ENCODE assay signal across 1 cellular context in genomic region chr5:90529234-90529938, GRCh38.
TF ChIP-seq lines count a peak whose summit lies in the region.

LYSMD3 (minus strand) TSS chr5:90529584; CDS start chr5:90525289, 4,295 bp downstream.

TF ChIP-seq in K562, 482 proteins besides CTCF, POLR2A, EP300 and RAD21 (continued from another document and continues in another):
- TF ChIP-seq, protein P1, sequence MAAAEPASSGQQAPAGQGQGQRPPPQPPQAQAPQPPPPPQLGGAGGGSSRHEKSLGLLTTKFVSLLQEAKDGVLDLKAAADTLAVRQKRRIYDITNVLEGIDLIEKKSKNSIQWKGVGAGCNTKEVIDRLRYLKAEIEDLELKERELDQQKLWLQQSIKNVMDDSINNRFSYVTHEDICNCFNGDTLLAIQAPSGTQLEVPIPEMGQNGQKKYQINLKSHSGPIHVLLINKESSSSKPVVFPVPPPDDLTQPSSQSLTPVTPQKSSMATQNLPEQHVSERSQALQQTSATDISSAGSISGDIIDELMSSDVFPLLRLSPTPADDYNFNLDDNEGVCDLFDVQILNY (CRISPR knock-in tag; IDR thresholded peaks at IDR 0.05): no peak
- TF ChIP-seq, protein P2, sequence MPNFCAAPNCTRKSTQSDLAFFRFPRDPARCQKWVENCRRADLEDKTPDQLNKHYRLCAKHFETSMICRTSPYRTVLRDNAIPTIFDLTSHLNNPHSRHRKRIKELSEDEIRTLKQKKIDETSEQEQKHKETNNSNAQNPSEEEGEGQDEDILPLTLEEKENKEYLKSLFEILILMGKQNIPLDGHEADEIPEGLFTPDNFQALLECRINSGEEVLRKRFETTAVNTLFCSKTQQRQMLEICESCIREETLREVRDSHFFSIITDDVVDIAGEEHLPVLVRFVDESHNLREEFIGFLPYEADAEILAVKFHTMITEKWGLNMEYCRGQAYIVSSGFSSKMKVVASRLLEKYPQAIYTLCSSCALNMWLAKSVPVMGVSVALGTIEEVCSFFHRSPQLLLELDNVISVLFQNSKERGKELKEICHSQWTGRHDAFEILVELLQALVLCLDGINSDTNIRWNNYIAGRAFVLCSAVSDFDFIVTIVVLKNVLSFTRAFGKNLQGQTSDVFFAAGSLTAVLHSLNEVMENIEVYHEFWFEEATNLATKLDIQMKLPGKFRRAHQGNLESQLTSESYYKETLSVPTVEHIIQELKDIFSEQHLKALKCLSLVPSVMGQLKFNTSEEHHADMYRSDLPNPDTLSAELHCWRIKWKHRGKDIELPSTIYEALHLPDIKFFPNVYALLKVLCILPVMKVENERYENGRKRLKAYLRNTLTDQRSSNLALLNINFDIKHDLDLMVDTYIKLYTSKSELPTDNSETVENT (CRISPR knock-in tag; IDR thresholded peaks at IDR 0.05): peak; percentile 65; the same call in 1 of the 2 replicates
- TF ChIP-seq ZNF232 (CRISPR knock-in tag; IDR thresholded peaks at IDR 0.05): no peak
- TF ChIP-seq LCOR (CRISPR knock-in tag; IDR thresholded peaks at IDR 0.05): peak; percentile 99
- no peak for TF ChIP-seq GTF2E2 (tag; IDR thresholded peaks at IDR 0.05)
- no peak for TF ChIP-seq ZBTB9 (CRISPR knock-in tag; IDR thresholded peaks at IDR 0.05)
- TF ChIP-seq, protein P3, sequence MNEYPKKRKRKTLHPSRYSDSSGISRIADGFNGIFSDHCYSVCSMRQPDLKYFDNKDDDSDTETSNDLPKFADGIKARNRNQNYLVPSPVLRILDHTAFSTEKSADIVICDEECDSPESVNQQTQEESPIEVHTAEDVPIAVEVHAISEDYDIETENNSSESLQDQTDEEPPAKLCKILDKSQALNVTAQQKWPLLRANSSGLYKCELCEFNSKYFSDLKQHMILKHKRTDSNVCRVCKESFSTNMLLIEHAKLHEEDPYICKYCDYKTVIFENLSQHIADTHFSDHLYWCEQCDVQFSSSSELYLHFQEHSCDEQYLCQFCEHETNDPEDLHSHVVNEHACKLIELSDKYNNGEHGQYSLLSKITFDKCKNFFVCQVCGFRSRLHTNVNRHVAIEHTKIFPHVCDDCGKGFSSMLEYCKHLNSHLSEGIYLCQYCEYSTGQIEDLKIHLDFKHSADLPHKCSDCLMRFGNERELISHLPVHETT (CRISPR knock-in tag; conservative IDR thresholded peaks at IDR 0.05 in 1 of 2, IDR thresholded peaks at IDR 0.05 in 1 of 2): no peak
- peak; percentile 96 for TF ChIP-seq EP400 (IDR thresholded peaks at IDR 0.05)
- peak in 2 of 3 experiments; percentile 60 to 85 for TF ChIP-seq YY1 (IDR thresholded peaks at IDR 0.05; ENCODE audit: borderline replicate concordance in 1 of 3, control insufficient read depth in 1 of 3, extremely low read depth in 1 of 3, insufficient read depth in 3 of 3, insufficient read length in 1 of 3, insufficient replicate concordance in 2 of 3, low read depth in 1 of 3, low read length in 2 of 3)
- no peak for TF ChIP-seq FOXK2 (conservative IDR thresholded peaks at IDR 0.05 in 1 of 2, IDR thresholded peaks at IDR 0.05 in 1 of 2; ENCODE audit: low read depth in 2 of 2)
- TF ChIP-seq RBFOX2 (IDR thresholded peaks at IDR 0.05; ENCODE audit: low read depth, low read length): peak; percentile 97
- no peak for TF ChIP-seq MCM3 (IDR thresholded peaks at IDR 0.05)
- TF ChIP-seq CC2D1A (IDR thresholded peaks at IDR 0.05): no peak
- no peak for TF ChIP-seq KDM4B (IDR thresholded peaks at IDR 0.05; ENCODE audit: borderline replicate concordance in 2 of 2, low read depth in 1 of 2)
- TF ChIP-seq FOXA1 (IDR thresholded peaks at IDR 0.05; ENCODE audit: borderline replicate concordance): no peak
- no peak for TF ChIP-seq GATAD2A (IDR thresholded peaks at IDR 0.05)
- TF ChIP-seq, protein P4, sequence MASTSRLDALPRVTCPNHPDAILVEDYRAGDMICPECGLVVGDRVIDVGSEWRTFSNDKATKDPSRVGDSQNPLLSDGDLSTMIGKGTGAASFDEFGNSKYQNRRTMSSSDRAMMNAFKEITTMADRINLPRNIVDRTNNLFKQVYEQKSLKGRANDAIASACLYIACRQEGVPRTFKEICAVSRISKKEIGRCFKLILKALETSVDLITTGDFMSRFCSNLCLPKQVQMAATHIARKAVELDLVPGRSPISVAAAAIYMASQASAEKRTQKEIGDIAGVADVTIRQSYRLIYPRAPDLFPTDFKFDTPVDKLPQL (IDR thresholded peaks at IDR 0.05; ENCODE audit: extremely low read depth, insufficient read length): no peak
- TF ChIP-seq SOX6 (IDR thresholded peaks at IDR 0.05): no peak
- no peak for TF ChIP-seq XRCC3 (IDR thresholded peaks at IDR 0.05)
- TF ChIP-seq, protein P5, sequence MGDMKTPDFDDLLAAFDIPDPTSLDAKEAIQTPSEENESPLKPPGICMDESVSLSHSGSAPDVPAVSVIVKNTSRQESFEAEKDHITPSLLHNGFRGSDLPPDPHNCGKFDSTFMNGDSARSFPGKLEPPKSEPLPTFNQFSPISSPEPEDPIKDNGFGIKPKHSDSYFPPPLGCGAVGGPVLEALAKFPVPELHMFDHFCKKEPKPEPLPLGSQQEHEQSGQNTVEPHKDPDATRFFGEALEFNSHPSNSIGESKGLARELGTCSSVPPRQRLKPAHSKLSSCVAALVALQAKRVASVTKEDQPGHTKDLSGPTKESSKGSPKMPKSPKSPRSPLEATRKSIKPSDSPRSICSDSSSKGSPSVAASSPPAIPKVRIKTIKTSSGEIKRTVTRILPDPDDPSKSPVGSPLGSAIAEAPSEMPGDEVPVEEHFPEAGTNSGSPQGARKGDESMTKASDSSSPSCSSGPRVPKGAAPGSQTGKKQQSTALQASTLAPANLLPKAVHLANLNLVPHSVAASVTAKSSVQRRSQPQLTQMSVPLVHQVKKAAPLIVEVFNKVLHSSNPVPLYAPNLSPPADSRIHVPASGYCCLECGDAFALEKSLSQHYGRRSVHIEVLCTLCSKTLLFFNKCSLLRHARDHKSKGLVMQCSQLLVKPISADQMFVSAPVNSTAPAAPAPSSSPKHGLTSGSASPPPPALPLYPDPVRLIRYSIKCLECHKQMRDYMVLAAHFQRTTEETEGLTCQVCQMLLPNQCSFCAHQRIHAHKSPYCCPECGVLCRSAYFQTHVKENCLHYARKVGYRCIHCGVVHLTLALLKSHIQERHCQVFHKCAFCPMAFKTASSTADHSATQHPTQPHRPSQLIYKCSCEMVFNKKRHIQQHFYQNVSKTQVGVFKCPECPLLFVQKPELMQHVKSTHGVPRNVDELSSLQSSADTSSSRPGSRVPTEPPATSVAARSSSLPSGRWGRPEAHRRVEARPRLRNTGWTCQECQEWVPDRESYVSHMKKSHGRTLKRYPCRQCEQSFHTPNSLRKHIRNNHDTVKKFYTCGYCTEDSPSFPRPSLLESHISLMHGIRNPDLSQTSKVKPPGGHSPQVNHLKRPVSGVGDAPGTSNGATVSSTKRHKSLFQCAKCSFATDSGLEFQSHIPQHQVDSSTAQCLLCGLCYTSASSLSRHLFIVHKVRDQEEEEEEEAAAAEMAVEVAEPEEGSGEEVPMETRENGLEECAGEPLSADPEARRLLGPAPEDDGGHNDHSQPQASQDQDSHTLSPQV (IDR thresholded peaks at IDR 0.05): no peak
- TF ChIP-seq ETV5 (CRISPR knock-in tag; IDR thresholded peaks at IDR 0.05; ENCODE audit: low read depth): peak; percentile 41
- TF ChIP-seq XRCC4 (IDR thresholded peaks at IDR 0.05; ENCODE audit: extremely low read depth, insufficient read depth, insufficient read length): no peak
- no peak for TF ChIP-seq SRSF7 (optimal IDR thresholded peaks at IDR 0.05; ENCODE audit: low read depth, low read length)
- no peak for TF ChIP-seq SIRT6 (IDR thresholded peaks at IDR 0.05; ENCODE audit: low read depth, low read length)
- TF ChIP-seq NUFIP1 (IDR thresholded peaks at IDR 0.05; ENCODE audit: partially characterized antibody): no peak
- peak; percentile 98 for TF ChIP-seq GMEB1 (CRISPR knock-in tag; IDR thresholded peaks at IDR 0.05)
- no peak for TF ChIP-seq GATA2 (CRISPR knock-in tag; IDR thresholded peaks at IDR 0.05)
- TF ChIP-seq POLR3A (IDR thresholded peaks at IDR 0.05; ENCODE audit: borderline replicate concordance, extremely low read depth, insufficient read depth, insufficient read length): no peak
- peak; percentile 85 for TF ChIP-seq HMGN3 (IDR thresholded peaks at IDR 0.05; ENCODE audit: borderline replicate concordance, extremely low read depth, insufficient read length, low read depth, low read length)
- peak in 1 of 2 experiments; percentile 44; a peak in 1 of 4 replicates for TF ChIP-seq NONO (IDR thresholded peaks at IDR 0.05; ENCODE audit: low read depth in 2 of 2, low read length in 1 of 2)
- TF ChIP-seq ZNF224 (CRISPR knock-in tag; IDR thresholded peaks at IDR 0.05): no peak
- TF ChIP-seq ZNF583 (CRISPR knock-in tag; IDR thresholded peaks at IDR 0.05): no peak
- TF ChIP-seq ARID1B (IDR thresholded peaks at IDR 0.05): peak; percentile 44
- no peak for TF ChIP-seq MTA2 (IDR thresholded peaks at IDR 0.05; ENCODE audit: low read depth)
- TF ChIP-seq, protein P6, sequence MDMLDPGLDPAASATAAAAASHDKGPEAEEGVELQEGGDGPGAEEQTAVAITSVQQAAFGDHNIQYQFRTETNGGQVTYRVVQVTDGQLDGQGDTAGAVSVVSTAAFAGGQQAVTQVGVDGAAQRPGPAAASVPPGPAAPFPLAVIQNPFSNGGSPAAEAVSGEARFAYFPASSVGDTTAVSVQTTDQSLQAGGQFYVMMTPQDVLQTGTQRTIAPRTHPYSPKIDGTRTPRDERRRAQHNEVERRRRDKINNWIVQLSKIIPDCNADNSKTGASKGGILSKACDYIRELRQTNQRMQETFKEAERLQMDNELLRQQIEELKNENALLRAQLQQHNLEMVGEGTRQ (CRISPR knock-in tag; IDR thresholded peaks at IDR 0.05): no peak
- no peak for TF ChIP-seq CREBBP (IDR thresholded peaks at IDR 0.05; ENCODE audit: low read depth, low read length)
- TF ChIP-seq BRD4 (IDR thresholded peaks at IDR 0.05): no peak
- no peak for TF ChIP-seq CUX1 (CRISPR knock-in tag; IDR thresholded peaks at IDR 0.05)
- TF ChIP-seq SMARCC2 (IDR thresholded peaks at IDR 0.05; ENCODE audit: low read depth): no peak
- TF ChIP-seq ZNF133 (CRISPR knock-in tag; IDR thresholded peaks at IDR 0.05): no peak
- no peak; the same call in 1 of the 2 replicates for TF ChIP-seq MEF2D (tag; conservative IDR thresholded peaks at IDR 0.05; ENCODE audit: low read depth)
- TF ChIP-seq, protein P7, sequence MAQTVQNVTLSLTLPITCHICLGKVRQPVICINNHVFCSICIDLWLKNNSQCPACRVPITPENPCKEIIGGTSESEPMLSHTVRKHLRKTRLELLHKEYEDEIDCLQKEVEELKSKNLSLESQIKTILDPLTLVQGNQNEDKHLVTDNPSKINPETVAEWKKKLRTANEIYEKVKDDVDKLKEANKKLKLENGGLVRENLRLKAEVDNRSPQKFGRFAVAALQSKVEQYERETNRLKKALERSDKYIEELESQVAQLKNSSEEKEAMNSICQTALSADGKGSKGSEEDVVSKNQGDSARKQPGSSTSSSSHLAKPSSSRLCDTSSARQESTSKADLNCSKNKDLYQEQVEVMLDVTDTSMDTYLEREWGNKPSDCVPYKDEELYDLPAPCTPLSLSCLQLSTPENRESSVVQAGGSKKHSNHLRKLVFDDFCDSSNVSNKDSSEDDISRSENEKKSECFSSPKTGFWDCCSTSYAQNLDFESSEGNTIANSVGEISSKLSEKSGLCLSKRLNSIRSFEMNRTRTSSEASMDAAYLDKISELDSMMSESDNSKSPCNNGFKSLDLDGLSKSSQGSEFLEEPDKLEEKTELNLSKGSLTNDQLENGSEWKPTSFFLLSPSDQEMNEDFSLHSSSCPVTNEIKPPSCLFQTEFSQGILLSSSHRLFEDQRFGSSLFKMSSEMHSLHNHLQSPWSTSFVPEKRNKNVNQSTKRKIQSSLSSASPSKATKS (CRISPR knock-in tag; IDR thresholded peaks at IDR 0.05): no peak
